In genomic region chr16:71808593-71809449, GRCh38 we compare ENCODE assay signal across 1 cellular context.
TF ChIP-seq lines count a peak whose summit lies in the region.

AP1G1 (minus strand) TSS chr16:71808834; CDS start chr16:71789479, 19,355 bp downstream.

TF ChIP-seq in K562, 482 proteins besides CTCF, POLR2A, EP300 and RAD21 (continued from another document and continues in another):
- TF ChIP-seq CUX1 (CRISPR knock-in tag; IDR thresholded peaks at IDR 0.05) (no peak), ZBTB17 (CRISPR knock-in tag; IDR thresholded peaks at IDR 0.05) (no peak), RBM14 (IDR thresholded peaks at IDR 0.05; ENCODE audit: borderline replicate concordance, insufficient read depth, low read depth, low read length) (no peak), ZNF79 (CRISPR knock-in tag; IDR thresholded peaks at IDR 0.05; ENCODE audit: low read depth) (no peak), ZNF263 (CRISPR knock-in tag; IDR thresholded peaks at IDR 0.05; ENCODE audit: borderline replicate concordance) (peak; percentile 42; the same call in 1 of the 2 replicates), PRPF4 (IDR thresholded peaks at IDR 0.05; ENCODE audit: insufficient read depth, low read depth, low read length, poor library complexity, severe bottlenecking) (no peak), ZHX1 (conservative IDR thresholded peaks at IDR 0.05; ENCODE audit: low read length) (peak; percentile 70; the same call in 1 of the 2 replicates), NELFE (IDR thresholded peaks at IDR 0.05; ENCODE audit: insufficient read depth, insufficient read length) (no peak), HES1 (IDR thresholded peaks at IDR 0.05; ENCODE audit: low read depth) (peak; percentile 72), NR3C1 (CRISPR knock-in tag; IDR thresholded peaks at IDR 0.05) (peak; percentile 35; the same call in 1 of the 2 replicates), ESRRA (IDR thresholded peaks at IDR 0.05; ENCODE audit: borderline replicate concordance, low read depth) (peak; percentile 91), MED1 (CRISPR knock-in tag; IDR thresholded peaks at IDR 0.05; ENCODE audit: borderline replicate concordance) (no peak), DPF2 (IDR thresholded peaks at IDR 0.05) (peak; percentile 60; the same call in 1 of the 2 replicates), ZNF449 (CRISPR knock-in tag; IDR thresholded peaks at IDR 0.05) (no peak), NFIC (IDR thresholded peaks at IDR 0.05) (peak; percentile 69), MTF1 (CRISPR knock-in tag; IDR thresholded peaks at IDR 0.05; ENCODE audit: borderline replicate concordance) (no peak), ASH1L (IDR thresholded peaks at IDR 0.05; ENCODE audit: borderline replicate concordance, low read depth, partially characterized antibody) (peak; percentile 74), ZNF282 (CRISPR knock-in tag; IDR thresholded peaks at IDR 0.05) (no peak), SMARCB1 (IDR thresholded peaks at IDR 0.05; ENCODE audit: insufficient read length, low read depth) (no peak), HMBOX1 (IDR thresholded peaks at IDR 0.05) (0 out of 2 replicates have a peak, but pooled peaks have one; percentile 10), DACH1 (IDR thresholded peaks at IDR 0.05; ENCODE audit: partially characterized antibody) (no peak), SREBF2 (CRISPR knock-in tag; IDR thresholded peaks at IDR 0.05) (no peak), BRCA1 (IDR thresholded peaks at IDR 0.05) (no peak), BRCA1 (CRISPR knock-in tag; IDR thresholded peaks at IDR 0.05) (no peak), ZEB2 (IDR thresholded peaks at IDR 0.05) (peak; percentile 53; the same call in 1 of the 2 replicates), CBX5 (IDR thresholded peaks at IDR 0.05; ENCODE audit: borderline replicate concordance, low read depth) (no peak), USF2 (CRISPR knock-in tag; IDR thresholded peaks at IDR 0.05) (no peak), ELK1 (CRISPR knock-in tag; IDR thresholded peaks at IDR 0.05) (no peak), ZFPM2 (CRISPR knock-in tag; IDR thresholded peaks at IDR 0.05) (no peak), CREM (IDR thresholded peaks at IDR 0.05; ENCODE audit: low read depth) (peak; percentile 99), MAFF (IDR thresholded peaks at IDR 0.05; ENCODE audit: low read length) (no peak), GTF2A2 (tag; IDR thresholded peaks at IDR 0.05) (peak; percentile 87), ETS1 (conservative IDR thresholded peaks at IDR 0.05; ENCODE audit: control insufficient read depth, low read depth, low read length) (peak; percentile 68; the same call in 1 of the 2 replicates), HLTF (IDR thresholded peaks at IDR 0.05) (peak; percentile 98), ZNF766 (CRISPR knock-in tag; conservative IDR thresholded peaks at IDR 0.05) (peak; percentile 56; the same call in 1 of the 2 replicates), PHTF2 (CRISPR knock-in tag; IDR thresholded peaks at IDR 0.05) (no peak), TBP (optimal IDR thresholded peaks at IDR 0.05; ENCODE audit: low read depth, low read length) (peak; percentile 95), NCOR1 (IDR thresholded peaks at IDR 0.05) (0 out of 2 replicates have a peak, but pooled peaks have one; percentile 24), ZNF143 (CRISPR knock-in tag; IDR thresholded peaks at IDR 0.05) (no peak), RAD51 (IDR thresholded peaks at IDR 0.05; ENCODE audit: borderline replicate concordance, low read depth) (peak; percentile 67; the same call in 1 of the 2 replicates), SMAD3 (CRISPR knock-in tag; conservative IDR thresholded peaks at IDR 0.05) (no peak), POLR3G (IDR thresholded peaks at IDR 0.05; ENCODE audit: extremely low read depth, insufficient read length, insufficient replicate concordance) (no peak), SETDB1 (IDR thresholded peaks at IDR 0.05; ENCODE audit: low read length) (no peak), PCBP1 (IDR thresholded peaks at IDR 0.05; ENCODE audit: low read depth, low read length, poor library complexity, severe bottlenecking) (no peak), ETS2 (tag; IDR thresholded peaks at IDR 0.05; ENCODE audit: borderline replicate concordance, poor library complexity, severe bottlenecking) (no peak), NR2F6 (CRISPR knock-in tag; IDR thresholded peaks at IDR 0.05) (no peak), TBL1XR1 (IDR thresholded peaks at IDR 0.05; ENCODE audit: low read length in 2 of 2) (no peak; a peak in 1 of 4 replicates), HOMEZ (CRISPR knock-in tag; IDR thresholded peaks at IDR 0.05) (no peak), MLX (CRISPR knock-in tag; conservative IDR thresholded peaks at IDR 0.05) (no peak), TRIM28 (IDR thresholded peaks at IDR 0.05) (peak; percentile 79), MAFK (IDR thresholded peaks at IDR 0.05; ENCODE audit: low read length) (peak; percentile 47; the same call in 1 of the 2 replicates), MCM7 (IDR thresholded peaks at IDR 0.05) (peak in 1 of 2 experiments; percentile 85; a peak in 1 of 4 replicates), E2F3 (CRISPR knock-in tag; IDR thresholded peaks at IDR 0.05) (no peak), ZNF764 (CRISPR knock-in tag; IDR thresholded peaks at IDR 0.05; ENCODE audit: low read depth) (no peak), CBX8 (IDR thresholded peaks at IDR 0.05; ENCODE audit: borderline replicate concordance, extremely low read depth, low read depth, low read length, poor library complexity, severe bottlenecking) (no peak)
